ENCODE assay signal across 7 cellular contexts in the genomic region with DNA sequence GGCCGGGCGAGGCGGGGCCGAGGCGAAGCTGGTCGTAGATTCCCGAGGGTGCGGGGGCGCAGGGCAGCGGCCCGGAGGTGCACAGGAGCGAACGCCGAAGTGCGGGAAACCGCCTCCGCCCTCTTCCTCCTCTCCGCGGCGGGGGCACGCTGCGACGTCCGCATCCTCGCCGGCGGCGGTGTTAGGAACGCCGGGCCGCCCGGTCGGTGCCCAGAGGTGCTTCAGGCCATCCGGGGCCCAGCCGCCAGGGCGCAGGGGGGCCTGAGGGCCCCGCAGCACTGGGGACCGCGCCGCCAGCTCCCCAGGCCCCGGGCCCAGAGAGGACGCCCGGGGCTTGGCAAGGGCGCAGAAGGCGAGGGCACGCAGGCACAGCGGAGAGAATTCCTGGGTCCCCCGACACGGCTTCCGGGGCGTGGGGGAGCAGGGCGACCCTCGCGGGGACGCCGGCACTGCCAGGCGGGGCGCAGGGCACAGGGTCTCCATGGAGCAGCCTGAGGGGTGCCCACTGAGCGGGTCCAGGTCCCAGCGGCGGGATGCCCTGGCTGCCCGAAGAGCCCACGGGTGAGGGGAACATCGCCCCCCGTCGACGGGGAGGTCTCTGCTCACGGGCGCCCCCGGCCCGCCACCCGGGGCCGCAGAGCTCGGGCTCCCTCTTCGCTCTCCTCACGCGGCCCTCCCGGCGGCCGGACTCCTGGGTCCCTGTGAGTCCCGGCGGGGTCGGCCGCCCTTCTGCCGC. TPM values are rescaled to one million over a fixed set of nuclear protein-coding genes. Genes with fewer than 3 reads are reported as not detected.
DNase-seq lines count a peak whose midpoint lies in the region; ATAC-seq, FAIRE-seq and TF ChIP-seq lines count a peak whose summit lies in the region.

No MANE protein-coding gene starts in this region.

- no peak overlapping the region for H3K27ac ChIP-seq in H1 (ENCODE audit: low read depth, low read length)
- H3K27ac ChIP-seq in neural progenitor cell = no peak overlapping the region

- H3K27ac Mint-ChIP-seq in neural progenitor cell = no peak overlapping the region

- peak overlapping the region; percentile 31 for H4K91ac ChIP-seq in H1 (replicated peaks; ENCODE audit: insufficient read length, low read length)

- H3K23me2 ChIP-seq in H1 (ENCODE audit: low read depth, low read length) = peaks cover 11% of the 10 kb centered on the region

- no peaks in the 10 kb centered on the region for H3K79me1 ChIP-seq in H1 (ENCODE audit: low read depth, low read length)

- peak overlapping the region; percentile 60 for H4K8ac ChIP-seq in H1 (ENCODE audit: extremely low read depth, insufficient read depth, low read length)

- POLR2A ChIA-PET in H1 (lab: Charles Lee; ENCODE audit: partially characterized antibody) = interaction anchor here (2.3 kb wide), 1 partner anchor 32 kb away, joined by 5 read pairs; no protein-coding TSS in a partner anchor

- H3K23ac ChIP-seq in H1 (ENCODE audit: insufficient read length) = no peak overlapping the region

- no peak overlapping the region for H2BK120ac ChIP-seq in H1 (replicated peaks; ENCODE audit: low read depth, low read length)

- H2BK20ac ChIP-seq in H1 (ENCODE audit: low read length) = no peak overlapping the region

- no peak overlapping the region for H2AK5ac ChIP-seq in H1 (ENCODE audit: low read depth, low read length)

- H4K20me1 ChIP-seq in H1 (replicated peaks in 1 of 2; ENCODE audit: control insufficient read depth in 1 of 2, insufficient read depth in 2 of 2, low read length in 2 of 2) (peaks cover 0 to 7% of the 10 kb centered on the region in 2 experiments), neural progenitor cell (ENCODE audit: low read depth) (peaks cover 35% of the 10 kb centered on the region)

- H3K18ac ChIP-seq in H1 (ENCODE audit: extremely low read depth, low read length) = no peak overlapping the region; the same call in 1 of the 2 replicates

- peaks cover 38% of the 10 kb centered on the region for H3K4me1 Mint-ChIP-seq in neural progenitor cell

- no peak for TF ChIP-seq EP300 in H1 (IDR thresholded peaks at IDR 0.05; ENCODE audit: borderline replicate concordance in 1 of 2, low read depth in 2 of 2, low read length in 2 of 2)

- H3K9ac ChIP-seq in H1 (replicated peaks in 1 of 4; ENCODE audit: extremely low read depth in 1 of 4, low read depth in 3 of 4, low read length in 3 of 4) (peak overlapping the region in 1 of 4 experiments; percentile 44; a peak in 1 of 7 replicates), neural progenitor cell (peak overlapping the region; percentile 7)

- H3F3A ChIP-seq in neural progenitor cell (ENCODE audit: low read depth) = peaks cover 31% of the 10 kb centered on the region

- no peak for FAIRE-seq in H1 (lab: Jason Lieb, UNC)

- H3K36me3 Mint-ChIP-seq in neural progenitor cell = no peaks in the 10 kb centered on the region

- TF ChIP-seq RAD21 in H1 (IDR thresholded peaks at IDR 0.05 in 1 of 2, conservative IDR thresholded peaks at IDR 0.05 in 1 of 2; ENCODE audit: low read depth in 2 of 2, low read length in 2 of 2) = no peak; a peak in 1 of 4 replicates

- H3K14ac ChIP-seq in H1 (ENCODE audit: insufficient read length) = no peak overlapping the region

- H2BK15ac ChIP-seq in H1 (ENCODE audit: low read length) = no peak overlapping the region

- no peaks in the 10 kb centered on the region for H3K9me3 ChIP-seq in H1 (ENCODE audit: insufficient read depth in 2 of 2, low read depth in 1 of 2, low read length in 1 of 2)
- no peaks in the 10 kb centered on the region for H3K9me3 ChIP-seq in neural progenitor cell (ENCODE audit: low read depth)

- H3K4me3 Mint-ChIP-seq in neural progenitor cell = peak overlapping the region; percentile 66

- no peak overlapping the region for H4K5ac ChIP-seq in H1 (ENCODE audit: insufficient read length, low read depth, low read length)

- CTCF ChIA-PET in H1 (lab: Charles Lee; ENCODE audit: partially characterized antibody) = interaction anchor here (0.5 to 29.5 kb wide), 7 partner anchors 10 to 114 kb away, joined by 3 to 795 read pairs (median 6); a partner anchor contains a TSS

- H3K4me1 ChIP-seq in H1 (replicated peaks in 1 of 4; ENCODE audit: control insufficient read depth in 3 of 4, insufficient read depth in 4 of 4, low read length in 3 of 4) = peaks cover 4 to 41% (median 20%) of the 10 kb centered on the region in 4 experiments
- H3K4me1 ChIP-seq in neural progenitor cell = peaks cover 36% of the 10 kb centered on the region

- 3% methylated on average over 47 of the region's 85 CpGs; no CpG with 5 or more reads in 1 of the 2 experiments for WGBS in H1 (ENCODE audit: extremely low coverage in 1 of 2, insufficient coverage in 1 of 2, insufficient read length in 1 of 2, insufficient replicate concordance in 2 of 2, low coverage in 1 of 2, low lambda C conversion rate in 2 of 2, missing lambda C conversion rate in 1 of 2), 2 experiments

- TF ChIP-seq CTCF in H1 (IDR thresholded peaks at IDR 0.05; ENCODE audit: control extremely low read depth in 1 of 3, insufficient read depth in 1 of 3, low read depth in 1 of 3, low read length in 3 of 3) (no peak), neural progenitor cell (IDR thresholded peaks at IDR 0.05) (peak; percentile 29)

- TF ChIP-seq POLR2A in GM18505 (IDR thresholded peaks at IDR 0.05; ENCODE audit: borderline replicate concordance, extremely low read depth, insufficient read depth, insufficient read length) (no peak), H1 (IDR thresholded peaks at IDR 0.05; ENCODE audit: control extremely low read depth in 1 of 2, low read depth in 2 of 2, low read length in 2 of 2) (no peak)

- peaks cover 50% of the 10 kb centered on the region for H3K27me3 Mint-ChIP-seq in neural progenitor cell (ENCODE audit: insufficient read depth, low read depth)

- ATAC-seq in GM18505 (IDR thresholded peaks at IDR 0.05; ENCODE audit: unreplicated experiment) = peak; percentile 31
- peak; percentile 21 for ATAC-seq in HG02623 (IDR thresholded peaks at IDR 0.05; ENCODE audit: unreplicated experiment)

- H3K27me3 ChIP-seq in H1 (replicated peaks in 1 of 4; ENCODE audit: control insufficient read depth in 3 of 4, extremely low read depth in 1 of 4, insufficient read depth in 3 of 4, low read length in 3 of 4) = peaks cover 41 to 77% (median 73%) of the 10 kb centered on the region in 4 experiments
- H3K27me3 ChIP-seq in neural progenitor cell = peaks cover 81% of the 10 kb centered on the region

- no peak overlapping the region for H3K56ac ChIP-seq in H1 (replicated peaks; ENCODE audit: insufficient read length, low read depth, low read length)

- H2BK5ac ChIP-seq in H1 (ENCODE audit: low read depth, low read length) = no peak overlapping the region

- H3K36me3 ChIP-seq in H1 (ENCODE audit: control insufficient read depth in 2 of 4, insufficient read depth in 4 of 4, low read length in 3 of 4) (no peaks in the 10 kb centered on the region; a peak in 1 of 8 replicates), neural progenitor cell (no peaks in the 10 kb centered on the region)

- H2AFZ ChIP-seq in H1 (ENCODE audit: low read length) = no peak overlapping the region
- peak overlapping the region; percentile 32 for H2AFZ ChIP-seq in neural progenitor cell (replicated peaks)

- H3K79me2 ChIP-seq in H1 (ENCODE audit: control insufficient read depth in 1 of 2, insufficient read depth in 2 of 2, low read length in 2 of 2) = no peaks in the 10 kb centered on the region
- H3K79me2 ChIP-seq in neural progenitor cell (ENCODE audit: low read depth) = peaks cover 26% of the 10 kb centered on the region

- H3K4me3 ChIP-seq in H1 (ENCODE audit: extremely low read depth in 1 of 4, insufficient read depth in 2 of 4, low read depth in 3 of 4, low read length in 4 of 4) (peak overlapping the region; percentile 45 to 71 (median 48)), neural progenitor cell (peak overlapping the region; percentile 72)

- DNase-seq in T-helper 2 cell = peak in 4 of 5 experiments; percentile 13 to 19 (median 17)
- peak in 1 of 2 experiments; percentile 69 for DNase-seq in H1 (ENCODE audit: low read depth in 1 of 2, low spot score in 2 of 2)
- peak; percentile 65 for DNase-seq in neural progenitor cell (ENCODE audit: low spot score)
- no peak for DNase-seq in inferior parietal cortex (ENCODE audit: extremely low spot score)
- DNase-seq in SW 1271 (lab: John Stamatoyannopoulos, UW) = no peak

- no peak overlapping the region for H3K4ac ChIP-seq in H1 (replicated peaks; ENCODE audit: insufficient read length, low read depth, low read length)

- no peaks in the 10 kb centered on the region for H3K9me3 Mint-ChIP-seq in neural progenitor cell

- peak overlapping the region; percentile 86 to 94 for H3K4me2 ChIP-seq in H1 (ENCODE audit: insufficient read depth in 1 of 2, low read depth in 2 of 2, low read length in 2 of 2)
- peak overlapping the region; percentile 100 for H3K4me2 ChIP-seq in neural progenitor cell

- H2BK12ac ChIP-seq in H1 (ENCODE audit: low read depth, low read length) = no peak overlapping the region

RNA-seq across cellular contexts. Expression of a gene that starts 0.6 kb away (rescaled TPM):
- 3.3 and 4.0 TPM in 2 replicates for total RNA-seq in H1 (2021; fragmentation: NEBNext Ultra II Directional; extraction: Animal tissue kit (Norgen Biotek cat#: 25700))
- polyA plus RNA-seq in H1 (2011; rRNA removed) = 1.5 and 2.1 TPM in 2 replicates
- polyA plus RNA-seq in H1 (2011; cell fraction: cytosol; rRNA removed) = 2.1 TPM
- 2.2 TPM for polyA plus RNA-seq in H1 (2011; cell fraction: nucleus; rRNA removed)
- polyA plus RNA-seq in H1 (2012, experiment 1 of 2) = 4.3 to 5.9 TPM (median 5.2 TPM) in 4 replicates
- polyA plus RNA-seq in H1 (2012, experiment 2 of 2) = 5.1 TPM
- 1.3 TPM for polyA plus RNA-seq in H1 (2013, experiment 1 of 2)
- 1.3 TPM for polyA plus RNA-seq in H1 (2013, experiment 2 of 2)
- polyA minus RNA-seq in H1 (2011; rRNA and poly(A)+ RNA removed) = 0.78 and 1.5 TPM in 2 replicates
- 1.8 TPM for polyA minus RNA-seq in H1 (2011; cell fraction: cytosol; rRNA and poly(A)+ RNA removed)
- 2.2 TPM for polyA minus RNA-seq in H1 (2011; cell fraction: nucleus; rRNA and poly(A)+ RNA removed)
- 8.0 and 19.3 TPM in 2 replicates for total RNA-seq in neural progenitor cell (ENCODE audit: low replicate concordance)

RNA-seq across cellular contexts. Expression of a gene that starts 30.9 kb away (rescaled TPM):
- total RNA-seq in H1 (2021; fragmentation: NEBNext Ultra II Directional; extraction: Animal tissue kit (Norgen Biotek cat#: 25700)) = 7.7 and 8.0 TPM in 2 replicates
- polyA plus RNA-seq in H1 (2011; rRNA removed) = 6.5 and 7.7 TPM in 2 replicates
- 9.3 TPM for polyA plus RNA-seq in H1 (2011; cell fraction: cytosol; rRNA removed)
- polyA plus RNA-seq in H1 (2011; cell fraction: nucleus; rRNA removed) = 57.8 TPM
- 8.9 to 16.8 TPM (median 11.1 TPM) in 4 replicates for polyA plus RNA-seq in H1 (2012, experiment 1 of 2)
- 5.1 TPM for polyA plus RNA-seq in H1 (2012, experiment 2 of 2)
- 3.0 TPM for polyA plus RNA-seq in H1 (2013, experiment 1 of 2)
- 2.4 TPM for polyA plus RNA-seq in H1 (2013, experiment 2 of 2)
- polyA minus RNA-seq in H1 (2011; rRNA and poly(A)+ RNA removed) = 8.2 and 12.8 TPM in 2 replicates
- 6.0 TPM for polyA minus RNA-seq in H1 (2011; cell fraction: cytosol; rRNA and poly(A)+ RNA removed)
- polyA minus RNA-seq in H1 (2011; cell fraction: nucleus; rRNA and poly(A)+ RNA removed) = 19.7 TPM
- total RNA-seq in neural progenitor cell (ENCODE audit: low replicate concordance) = 7.4 and 24.4 TPM in 2 replicates

RNA-seq across cellular contexts. Expression of a gene that starts 56.0 kb away (rescaled TPM):
- total RNA-seq in H1 (2021; fragmentation: NEBNext Ultra II Directional; extraction: Animal tissue kit (Norgen Biotek cat#: 25700)) = 11.1 and 11.6 TPM in 2 replicates
- polyA plus RNA-seq in H1 (2011; rRNA removed) = 8.4 and 9.4 TPM in 2 replicates
- polyA plus RNA-seq in H1 (2011; cell fraction: cytosol; rRNA removed) = 6.7 TPM
- 7.1 TPM for polyA plus RNA-seq in H1 (2011; cell fraction: nucleus; rRNA removed)
- polyA plus RNA-seq in H1 (2012, experiment 1 of 2) = 7.7 to 15.0 TPM (median 9.7 TPM) in 4 replicates
- polyA plus RNA-seq in H1 (2012, experiment 2 of 2) = 8.8 TPM
- polyA plus RNA-seq in H1 (2013, experiment 1 of 2) = 7.5 TPM
- polyA plus RNA-seq in H1 (2013, experiment 2 of 2) = 8.1 TPM
- 1.8 and 3.9 TPM in 2 replicates for polyA minus RNA-seq in H1 (2011; rRNA and poly(A)+ RNA removed)
- polyA minus RNA-seq in H1 (2011; cell fraction: cytosol; rRNA and poly(A)+ RNA removed) = 5.7 TPM
- 6.7 TPM for polyA minus RNA-seq in H1 (2011; cell fraction: nucleus; rRNA and poly(A)+ RNA removed)
- 0.60 and 1.0 TPM in 2 replicates for total RNA-seq in neural progenitor cell (ENCODE audit: low replicate concordance)

Comparison
In these comparisons a context has a peak if more than half of its experiments do, and no peak if none do; other contexts are left out.
1. DNase-seq: peak in T-helper 2 cell (4 of 5) and neural progenitor cell (single experiment); none in inferior parietal cortex (single experiment) and SW 1271 (0 of 2).